Comparison of ENCODE assay signal across 19 cellular contexts in genomic region chr12:64893961-64894360, GRCh38.
DNase-seq lines count a peak whose midpoint lies in the region; ATAC-seq and TF ChIP-seq lines count a peak whose summit lies in the region.
"Had no signal": no experiment of that assay in that cellular context is flagged by ENCODE, and none has a peak within 500 bp of the region (broad histone marks: within the 10 kb centered on the region; RNA-seq: fewer than 3 reads in every experiment).

No MANE protein-coding gene starts in this region.

- H3K9ac ChIP-seq in IMR-90 (ENCODE audit: low read depth, low read length) = no peak overlapping the region
- no peak overlapping the region for H3K9ac ChIP-seq in mammary epithelial cell (ENCODE audit: insufficient read depth, low read length)

- POLR2A ChIA-PET in IMR-90 (lab: Charles Lee; ENCODE audit: unreplicated experiment) = no interaction called here

- no peak overlapping the region for H4K8ac ChIP-seq in IMR-90 (ENCODE audit: low read depth in 2 of 2, low read length in 2 of 2)

- peaks cover 9% of the 10 kb centered on the region; the same call in 1 of the 2 replicates for H3K27me3 ChIP-seq in IMR-90 (ENCODE audit: control insufficient read depth, insufficient read depth, low read length)
- peaks cover 15% of the 10 kb centered on the region for H3K27me3 ChIP-seq in mammary epithelial cell (ENCODE audit: insufficient read depth, low read length)
- H3K27me3 ChIP-seq: ascending aorta, left lung, MG63 had no signal

- H3K4me2 ChIP-seq in IMR-90 (ENCODE audit: low read depth, low read length) (peak overlapping the region; percentile 85; the same call in 1 of the 2 replicates), mammary epithelial cell (ENCODE audit: insufficient read depth, low read depth, low read length) (no peak overlapping the region)

- dilution Hi-C loops in IMR-90 (cut with HindIII; ENCODE audit: low sequenced_read_pairs, unreplicated experiment) (no loop called here), mammary epithelial cell (cut with HindIII; ENCODE audit: low sequenced_read_pairs) (no loop called here)

- peak overlapping the region; percentile 39 for H2BK5ac ChIP-seq in IMR-90 (ENCODE audit: low read depth, low read length, poor library complexity, severe bottlenecking)

- H4K20me1 ChIP-seq in IMR-90 (ENCODE audit: insufficient read depth, low read length) (no peaks in the 10 kb centered on the region), mammary epithelial cell (ENCODE audit: insufficient read depth, low read length) (no peaks in the 10 kb centered on the region)

- H3K79me1 ChIP-seq in IMR-90 (ENCODE audit: low read depth in 1 of 2, low read length in 2 of 2) = no peaks in the 10 kb centered on the region

- TF ChIP-seq CTCF in IMR-90 (conservative IDR thresholded peaks at IDR 0.05; ENCODE audit: low read depth, low read length) (no peak), mammary epithelial cell (conservative IDR thresholded peaks at IDR 0.05 in 1 of 2, IDR thresholded peaks at IDR 0.05 in 1 of 2; ENCODE audit: extremely low read depth in 1 of 2, insufficient read depth in 1 of 2, low read depth in 1 of 2, low read length in 2 of 2) (no peak)

- peak overlapping the region; percentile 7; the same call in 1 of the 2 replicates for H2BK120ac ChIP-seq in IMR-90 (ENCODE audit: low read depth, low read length)

- H3K9me3 ChIP-seq in IMR-90 (ENCODE audit: control insufficient read depth, insufficient read depth, low read length) (no peaks in the 10 kb centered on the region), mammary epithelial cell (replicated peaks; ENCODE audit: insufficient read depth, low read length) (no peaks in the 10 kb centered on the region)
- H3K9me3 ChIP-seq: ascending aorta, left lung had no signal

- no peak overlapping the region for H3K23ac ChIP-seq in IMR-90 (ENCODE audit: low read depth, low read length)

- CTCF ChIA-PET in IMR-90 (lab: Yijun Ruan, JAX) (interaction anchor here (1.0 to 1.1 kb wide), 2 partner anchors 10 to 228 kb away, joined by 3 read pairs; no protein-coding TSS in a partner anchor), mammary epithelial cell (lab: Charles Lee; ENCODE audit: low non-redundant PET) (no interaction called here)

- H3K4me1 ChIP-seq in IMR-90 (ENCODE audit: control insufficient read depth, insufficient read depth, low read length) = peaks cover 5% of the 10 kb centered on the region; the same call in 1 of the 2 replicates
- H3K4me1 ChIP-seq in mammary epithelial cell (ENCODE audit: insufficient read depth, low read length) = no peaks in the 10 kb centered on the region
- H3K4me1 ChIP-seq: ascending aorta, left lung, tibial nerve had no signal

- H3K36me3 ChIP-seq in IMR-90 (ENCODE audit: control insufficient read depth, insufficient read depth, low read length) (no peaks in the 10 kb centered on the region), mammary epithelial cell (ENCODE audit: insufficient read depth, low read length) (no peaks in the 10 kb centered on the region)
- H3K36me3 ChIP-seq: ascending aorta, left lung, MG63, tibial nerve had no signal

- H3K27ac ChIP-seq in IMR-90 (ENCODE audit: insufficient read depth, low read length) (no peak overlapping the region), mammary epithelial cell (ENCODE audit: insufficient read depth, low read depth, low read length) (no peak overlapping the region)
- H3K27ac ChIP-seq: ascending aorta, HL-60, left lung, tibial nerve had no signal

- H3K4me3 ChIP-seq in IMR-90 (ENCODE audit: insufficient read depth, low read depth, low read length) (no peak overlapping the region), mammary epithelial cell (replicated peaks in 1 of 3; ENCODE audit: insufficient read depth in 1 of 3, low read depth in 2 of 3, low read length in 3 of 3) (no peak overlapping the region)
- H3K4me3 ChIP-seq: ascending aorta, left lung, MG63, tibial nerve had no signal

- H3K4ac ChIP-seq in IMR-90 (ENCODE audit: low read depth, low read length) = no peak overlapping the region

- no CpG with 5 or more reads among the region's 4 CpGs for WGBS in IMR-90 (ENCODE audit: extremely low coverage in 2 of 2, insufficient read length in 1 of 2), 2 experiments
- 67% methylated on average over 4 of the region's 4 CpGs for whole genome bisulfite sequencing in mammary epithelial cell (ENCODE audit: low coverage, missing lambda C conversion rate)

- in situ Hi-C loops in IMR-90 (cut with MboI; ENCODE audit: low sequenced_read_pairs) (loop anchor here (10.0 to 25.0 kb wide), 5 partner anchors 211 to 1211 kb away; no protein-coding TSS in a partner anchor), mammary epithelial cell (cut with MboI; ENCODE audit: low sequenced_read_pairs in 2 of 2) (loop anchor here (5.0 to 25.0 kb wide), 3 partner anchors 213 to 343 kb away; partner anchors contain the start of gene WIF1 (in 1 of the 2))

- TF ChIP-seq POLR2A in IMR-90 (IDR thresholded peaks at IDR 0.05; ENCODE audit: low read depth, low read length) = no peak

- H2AFZ ChIP-seq in IMR-90 (replicated peaks; ENCODE audit: low read length, poor library complexity) (no peak overlapping the region), mammary epithelial cell (ENCODE audit: low read depth, low read length) (no peak overlapping the region)

- DNase-seq in AG20443 (ENCODE audit: low spot score) (peak; percentile 49), IMR-90 (peak; percentile 88), mammary epithelial cell (peak; percentile 26), iris pigment epithelial cell (ENCODE audit: low read depth) (peak; percentile 67), Right ventricle myocardium inferior (ENCODE audit: missing footprints) (no peak), activated T-cell treated with anti-CD3 and anti-CD28 coated beads for 4 hours (no peak), NCI-H2029 (lab: John Stamatoyannopoulos, UW) (no peak), hypothalamus (lab: John Stamatoyannopoulos, UW) (no peak)
- DNase-seq: activated CD8-positive, alpha-beta T cell treated with anti-CD3 and anti-CD28 coated beads for 36 hours; CD8-positive, alpha-beta T cell; effector CD8-positive, alpha-beta T cell; H7; left lung; MG63; naive B cell; NCI-H2081 treated with DMSO at 0.1 percent for 48 hours had no signal

- peak; percentile 81 for ATAC-seq in IMR-90 (ENCODE audit: low read depth)
- no peak for ATAC-seq in Right ventricle myocardium inferior
- ATAC-seq: activated CD8-positive, alpha-beta T cell treated with anti-CD3 and anti-CD28 coated beads for 36 hours; CD8-positive, alpha-beta T cell; left lung had no signal

- H4K5ac ChIP-seq in IMR-90 (ENCODE audit: low read depth, low read length) = no peak overlapping the region; the same call in 1 of the 2 replicates

- H2BK20ac ChIP-seq in IMR-90 (ENCODE audit: low read depth, low read length) = no peak overlapping the region; the same call in 1 of the 2 replicates

- H3K79me2 ChIP-seq in mammary epithelial cell (ENCODE audit: insufficient read depth, low read length) = no peaks in the 10 kb centered on the region

- BruUV-seq in IMR-90 (replicated peaks; lab: Mats Ljungman, UMichigan) (no TSS peak), mammary epithelial cell (replicated peaks; lab: Mats Ljungman, UMichigan) (no TSS peak)

- H3K14ac ChIP-seq in IMR-90 (replicated peaks; ENCODE audit: low read depth, low read length) = 0 out of 2 replicates have a peak overlapping the region, but pooled peaks have one; percentile 48

- intact Hi-C loops in IMR-90 (cut with micrococcal nuclease) (loop anchor here (5.0 to 10.0 kb wide), 4 partner anchors 388 to 1968 kb away; no protein-coding TSS in a partner anchor), mammary epithelial cell (cut with micrococcal nuclease) (loop anchor here (5.0 kb wide), 2 partner anchors 92 to 413 kb away; no protein-coding TSS in a partner anchor), Right ventricle myocardium inferior (cut with DNase I) (loop anchor here (5.0 kb wide), 5 partner anchors 213 to 1213 kb away; partner anchors contain the start of gene WIF1)

- no peak overlapping the region for H2AK9ac ChIP-seq in IMR-90 (replicated peaks; ENCODE audit: low read depth, low read length, poor library complexity)

- H3K9me1 ChIP-seq in IMR-90 (ENCODE audit: insufficient read depth, low read length) = peaks cover 2% of the 10 kb centered on the region; the same call in 1 of the 2 replicates

- H4K91ac ChIP-seq in IMR-90 (ENCODE audit: insufficient read depth, low read depth, low read length) = no peak overlapping the region

- H3K18ac ChIP-seq in IMR-90 (ENCODE audit: low read depth, low read length) = no peak overlapping the region; the same call in 1 of the 2 replicates

- no peak overlapping the region for H3K56ac ChIP-seq in IMR-90 (ENCODE audit: extremely low read depth, insufficient read depth, low read length)

- H2AK5ac ChIP-seq in IMR-90 (ENCODE audit: low read depth, low read length) = no peak overlapping the region

- no peak for TF ChIP-seq RAD21 in IMR-90 (IDR thresholded peaks at IDR 0.05; ENCODE audit: low read length)

- no peak overlapping the region for H2BK15ac ChIP-seq in IMR-90 (ENCODE audit: low read depth, low read length)

TF ChIP-seq in IMR-90, 13 proteins besides CTCF, POLR2A, EP300 and RAD21:
- TF ChIP-seq CEBPB (IDR thresholded peaks at IDR 0.05; ENCODE audit: low read depth, low read length) (peak; percentile 48; the same call in 1 of the 2 replicates), FOS (IDR thresholded peaks at IDR 0.05; ENCODE audit: low read depth, low read length) (peak; percentile 66), MAFK (IDR thresholded peaks at IDR 0.05; ENCODE audit: low read depth, low read length) (no peak)

Comparison
In these comparisons a context has a peak if more than half of its experiments do, and no peak if none do; other contexts are left out.
1. DNase-seq: peak in AG20443 (single experiment), IMR-90 (single experiment), mammary epithelial cell (single experiment) and iris pigment epithelial cell (single experiment); none in Right ventricle myocardium inferior (single experiment), activated T-cell treated with anti-CD3 and anti-CD28 coated beads for 4 hours (single experiment), NCI-H2029 (single experiment) and hypothalamus (0 of 51).